6 cellular contexts compared by ENCODE assay signal in genomic region chr21:20874202-20874601, GRCh38.
"Had no signal": no experiment of that assay in that cellular context is flagged by ENCODE, and none has a peak within 500 bp of the region (broad histone marks: within the 10 kb centered on the region; RNA-seq: fewer than 3 reads in every experiment).

No MANE protein-coding gene starts in this region.

- FAIRE-seq: HepG2 had no signal

- H2AFZ ChIP-seq: GM23338 had no signal

- H3K9me3 ChIP-seq: HAP-1 had no signal

- H3K36me3 ChIP-seq: HAP-1 had no signal

- H3K4me3 ChIP-seq: GM23338, HAP-1 had no signal

- H3K27ac ChIP-seq: HL-60 had no signal

- DNase-seq: H7, HFFc6 had no signal

- H3K4me1 ChIP-seq: HAP-1 had no signal

- H3K4me2 ChIP-seq: GM23338 had no signal
